In genomic region chr14:60331201-60332045, GRCh38 we compare ENCODE assay signal across 8 cellular contexts.
A peak's percentile ranks its signal among the peaks of the same experiment; 100 is the strongest.
DNase-seq lines count a peak whose midpoint lies in the region; ATAC-seq and TF ChIP-seq lines count a peak whose summit lies in the region.

No MANE protein-coding gene starts in this region.

- peaks cover 82% of the 10 kb centered on the region for H3K27me3 Mint-ChIP-seq in neural crest cell (ENCODE audit: low read depth)
- H3K27me3 Mint-ChIP-seq in stimulated activated naive CD8-positive, alpha-beta T cell treated with anti-CD3 and anti-CD28 coated beads, Interleukin-15, amount 100 ng/mL, for 72 hours: peaks cover 31% of the 10 kb centered on the region

- peaks cover 22% of the 10 kb centered on the region for H3K27me3 ChIP-seq in fibroblast of lung (ENCODE audit: control insufficient read depth, insufficient read depth, low read length)

- TF ChIP-seq CTCF in fibroblast of lung (conservative IDR thresholded peaks at IDR 0.05 in 1 of 2, IDR thresholded peaks at IDR 0.05 in 1 of 2; ENCODE audit: low read depth in 1 of 2, low read length in 2 of 2) (peak; percentile 68 to 72), neural crest cell (conservative IDR thresholded peaks at IDR 0.05) (peak; percentile 90)

- H3K9me3 Mint-ChIP-seq in neural crest cell: no peaks in the 10 kb centered on the region
- no peaks in the 10 kb centered on the region for H3K9me3 Mint-ChIP-seq in stimulated activated naive CD8-positive, alpha-beta T cell treated with anti-CD3 and anti-CD28 coated beads, Interleukin-15, amount 100 ng/mL, for 72 hours

- H3K9me3 ChIP-seq in fibroblast of lung (ENCODE audit: control insufficient read depth, insufficient read depth, low read depth, low read length): no peaks in the 10 kb centered on the region

- peak overlapping the region; percentile 85 for H3K4me3 Mint-ChIP-seq in neural crest cell
- peak overlapping the region; percentile 92 to 97 for H3K4me3 Mint-ChIP-seq in stimulated activated naive CD8-positive, alpha-beta T cell treated with anti-CD3 and anti-CD28 coated beads, Interleukin-15, amount 100 ng/mL, for 72 hours

- no peaks in the 10 kb centered on the region for H3K36me3 Mint-ChIP-seq in neural crest cell (ENCODE audit: low read depth)

- no peaks in the 10 kb centered on the region for H3K79me2 ChIP-seq in fibroblast of lung (ENCODE audit: control insufficient read depth, insufficient read depth, low read length)

- no peaks in the 10 kb centered on the region for H3K4me1 ChIP-seq in fibroblast of lung (ENCODE audit: control insufficient read depth, extremely low read depth, insufficient read depth, low read length)

- DNase-seq in DMS114 treated with DMSO at 0.1 percent for 48 hours (lab: John Stamatoyannopoulos, UW; ENCODE audit: unreplicated experiment) (peak; percentile 70), HUDEP-2 (lab: John Stamatoyannopoulos, UW; ENCODE audit: unreplicated experiment in 76 of 76) (peak in 74 of 76 experiments; percentile 4 to 83 (median 60)), NOMO-1 treated with dmso at 0.1 percent for 144 hours (lab: John Stamatoyannopoulos, UW; ENCODE audit: unreplicated experiment) (peak; percentile 72), activated T-cell treated with anti-CD3 and anti-CD28 coated beads for 4 hours (peak; percentile 77), fibroblast of lung (ENCODE audit: low read depth in 2 of 2) (peak; percentile 17 to 51), neural crest cell (ENCODE audit: low read depth, low spot score) (peak; percentile 89)
- DNase-seq in stimulated activated naive CD8-positive, alpha-beta T cell treated with anti-CD3 and anti-CD28 coated beads, Interleukin-15, amount 100 ng/mL, for 72 hours: peak; percentile 81 to 82

- H4K20me1 ChIP-seq in fibroblast of lung (ENCODE audit: control insufficient read depth, extremely low read depth, insufficient read depth, low read length): no peaks in the 10 kb centered on the region

- no peak overlapping the region for H3K9ac ChIP-seq in fibroblast of lung (ENCODE audit: insufficient read depth, low read length)

- peak overlapping the region; percentile 23 for H2AFZ ChIP-seq in fibroblast of lung (ENCODE audit: low read length)

- H3K4me2 ChIP-seq in fibroblast of lung (ENCODE audit: extremely low read depth, insufficient read depth, low read length): peak overlapping the region; percentile 53

- no peaks in the 10 kb centered on the region for H3K36me3 ChIP-seq in fibroblast of lung (ENCODE audit: control insufficient read depth, insufficient read depth, low read length)

- H3K27ac Mint-ChIP-seq in neural crest cell (ENCODE audit: unreplicated experiment): peak overlapping the region; percentile 83
- peak overlapping the region; percentile 71 to 97 for H3K27ac Mint-ChIP-seq in stimulated activated naive CD8-positive, alpha-beta T cell treated with anti-CD3 and anti-CD28 coated beads, Interleukin-15, amount 100 ng/mL, for 72 hours

- H3K4me1 Mint-ChIP-seq in neural crest cell: peaks cover 22% of the 10 kb centered on the region
- peaks cover 48% of the 10 kb centered on the region for H3K4me1 Mint-ChIP-seq in stimulated activated naive CD8-positive, alpha-beta T cell treated with anti-CD3 and anti-CD28 coated beads, Interleukin-15, amount 100 ng/mL, for 72 hours

- H3K4me3 ChIP-seq in fibroblast of lung (replicated peaks in 1 of 4; ENCODE audit: control extremely low read depth in 1 of 4, insufficient read depth in 1 of 4, low read depth in 3 of 4, low read length in 4 of 4): peak overlapping the region; percentile 0 to 46 (median 24)

- ATAC-seq in GM21381 (IDR thresholded peaks at IDR 0.05; ENCODE audit: unreplicated experiment): peak; percentile 65
- peak; percentile 86 for ATAC-seq in stimulated activated naive CD8-positive, alpha-beta T cell treated with anti-CD3 and anti-CD28 coated beads, Interleukin-15, amount 100 ng/mL, for 72 hours

- no peak overlapping the region for H3K27ac ChIP-seq in fibroblast of lung (ENCODE audit: insufficient read depth, low read length)

Comparison
In these comparisons a context has a peak if more than half of its experiments do, and no peak if none do; other contexts are left out.
1. DNase-seq: peak in every context shown above with its lines; median percentile 89 in neural crest cell; 82 in stimulated activated naive CD8-positive, alpha-beta T cell treated with anti-CD3 and anti-CD28 coated beads, Interleukin-15, amount 100 ng/mL, for 72 hours; 77 in activated T-cell treated with anti-CD3 and anti-CD28 coated beads for 4 hours; 72 in NOMO-1 treated with dmso at 0.1 percent for 144 hours; 70 in DMS114 treated with DMSO at 0.1 percent for 48 hours; 60 in HUDEP-2; 34 in fibroblast of lung.